24 cellular contexts compared by ENCODE assay signal in the genomic region with DNA sequence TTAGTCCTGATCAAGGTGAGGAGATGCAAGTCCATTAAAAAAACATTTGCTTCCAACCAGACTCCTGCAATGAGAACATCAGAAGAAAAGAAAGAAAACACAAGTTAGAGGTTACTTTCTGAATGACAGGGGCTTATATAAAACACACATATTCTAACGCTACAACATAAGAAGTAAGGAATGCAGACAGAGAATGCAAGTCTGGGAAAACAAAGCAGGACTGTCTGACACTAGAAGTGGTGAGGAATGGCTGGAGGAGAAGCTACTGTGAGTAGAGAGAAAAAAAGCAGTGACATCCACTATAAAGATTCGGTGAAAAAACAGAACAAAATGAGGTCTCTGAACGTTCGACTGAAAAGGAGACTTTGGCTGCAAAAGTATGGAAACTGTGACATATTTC. TPM values are rescaled to one million over a fixed set of nuclear protein-coding genes. Genes with fewer than 3 reads are reported as not detected.
DNase-seq lines count a peak whose midpoint lies in the region; ATAC-seq and TF ChIP-seq lines count a peak whose summit lies in the region.
"Had no signal": no experiment of that assay in that cellular context is flagged by ENCODE, and none has a peak within 500 bp of the region (broad histone marks: within the 10 kb centered on the region; RNA-seq: fewer than 3 reads in every experiment).

No MANE protein-coding gene starts in this region.

- no peaks in the 10 kb centered on the region for H3K9me3 Mint-ChIP-seq in activated T-cell treated with anti-CD3 and anti-CD28 coated beads, Interleukin-2, amount 50 U/mL, for 72 hours
- H3K9me3 Mint-ChIP-seq in activated naive CD8-positive, alpha-beta T cell treated with anti-CD3 and anti-CD28 coated beads for 36 hours: no peaks in the 10 kb centered on the region

- H3K27ac Mint-ChIP-seq in activated T-cell treated with anti-CD3 and anti-CD28 coated beads, Interleukin-2, amount 50 U/mL, for 72 hours: peak overlapping the region; percentile 54
- peak overlapping the region; percentile 62 for H3K27ac Mint-ChIP-seq in activated naive CD8-positive, alpha-beta T cell treated with anti-CD3 and anti-CD28 coated beads for 36 hours
- H3K27ac Mint-ChIP-seq: B cell had no signal

- H3K36me3 ChIP-seq in esophagus muscularis mucosa: peaks cover 57 to 95% (median 88%) of the 10 kb centered on the region in 4 donors
- H3K36me3 ChIP-seq in trophoblast cell (ENCODE audit: control insufficient read depth in 1 of 2, insufficient read depth in 2 of 2, low read length in 2 of 2): peaks cover 27 to 49% of the 10 kb centered on the region in 2 experiments

- H3K4me1 Mint-ChIP-seq in activated T-cell treated with anti-CD3 and anti-CD28 coated beads, Interleukin-2, amount 50 U/mL, for 72 hours (ENCODE audit: low read depth): peaks cover 5% of the 10 kb centered on the region
- peaks cover 1% of the 10 kb centered on the region for H3K4me1 Mint-ChIP-seq in activated naive CD8-positive, alpha-beta T cell treated with anti-CD3 and anti-CD28 coated beads for 36 hours
- H3K4me1 Mint-ChIP-seq: B cell had no signal

- no peaks in the 10 kb centered on the region for H3K27me3 ChIP-seq in esophagus muscularis mucosa
- H3K27me3 ChIP-seq in trophoblast cell (ENCODE audit: insufficient read depth, low read length): no peaks in the 10 kb centered on the region
- H3K27me3 ChIP-seq: sigmoid colon had no signal

- TF ChIP-seq POLR2A in esophagus muscularis mucosa (IDR thresholded peaks at IDR 0.05; ENCODE audit: low read depth): no peak

- peak overlapping the region; percentile 68 for H4K91ac ChIP-seq in trophoblast cell (ENCODE audit: low read depth, low read length)

- intact Hi-C loops in esophagus muscularis mucosa (cut with DNase I): no loop called here

- H2AFZ ChIP-seq in trophoblast cell (ENCODE audit: insufficient read depth, low read length, poor library complexity): no peak overlapping the region

- H2BK5ac ChIP-seq in trophoblast cell (ENCODE audit: low read depth, low read length, poor library complexity): peak overlapping the region; percentile 49

- no peak overlapping the region for H3K4ac ChIP-seq in trophoblast cell (ENCODE audit: low read depth, low read length)

- no peaks in the 10 kb centered on the region for H3K9me3 ChIP-seq in esophagus muscularis mucosa
- H3K9me3 ChIP-seq in trophoblast cell (ENCODE audit: insufficient read depth, low read depth, low read length): no peaks in the 10 kb centered on the region
- H3K9me3 ChIP-seq: A549, Caco-2, sigmoid colon had no signal

- H3K4me1 ChIP-seq in esophagus muscularis mucosa (no peaks in the 10 kb centered on the region), trophoblast cell (ENCODE audit: control insufficient read depth in 1 of 2, insufficient read depth in 2 of 2, low read length in 2 of 2) (peaks cover 2 to 8% of the 10 kb centered on the region in 2 experiments)
- H3K4me1 ChIP-seq: A549, Caco-2, sigmoid colon had no signal

- no peaks in the 10 kb centered on the region for H3K79me2 ChIP-seq in trophoblast cell (ENCODE audit: control insufficient read depth, insufficient read depth, low read length, poor library complexity)

- H3K27ac ChIP-seq in esophagus muscularis mucosa (replicated peaks in 1 of 4) (peak overlapping the region in 3 of 4 donors; percentile 5 to 60 (median 14)), trophoblast cell (ENCODE audit: low read depth, low read length) (peak overlapping the region; percentile 68)
- H3K27ac ChIP-seq: A549 had no signal

- no peak overlapping the region for H3K14ac ChIP-seq in trophoblast cell (ENCODE audit: low read length)

- no peak for ATAC-seq in activated T-cell treated with anti-CD3 and anti-CD28 coated beads, Interleukin-2, amount 50 U/mL, for 72 hours (replicated peaks in 1 of 2)
- no peak for ATAC-seq in GM21825 (IDR thresholded peaks at IDR 0.05; ENCODE audit: unreplicated experiment)
- ATAC-seq in HG03108 (IDR thresholded peaks at IDR 0.05; ENCODE audit: unreplicated experiment): no peak
- ATAC-seq: A549, GM12878, Right ventricle myocardium inferior had no signal

- H3K23ac ChIP-seq in trophoblast cell (ENCODE audit: low read length): no peak overlapping the region

- H3K4me2 ChIP-seq in trophoblast cell (ENCODE audit: low read length): no peak overlapping the region
- H3K4me2 ChIP-seq: A549 had no signal

- peaks cover 8% of the 10 kb centered on the region for H3K79me1 ChIP-seq in trophoblast cell (ENCODE audit: low read length)

- H3K18ac ChIP-seq in trophoblast cell (ENCODE audit: low read length): no peak overlapping the region

- peaks cover 11 to 37% of the 10 kb centered on the region in 2 donors for H3K36me3 Mint-ChIP-seq in activated T-cell treated with anti-CD3 and anti-CD28 coated beads, Interleukin-2, amount 50 U/mL, for 72 hours (ENCODE audit: insufficient read depth in 2 of 2)
- peaks cover 24% of the 10 kb centered on the region for H3K36me3 Mint-ChIP-seq in activated naive CD8-positive, alpha-beta T cell treated with anti-CD3 and anti-CD28 coated beads for 36 hours

- no peak overlapping the region for H3K4me3 Mint-ChIP-seq in activated T-cell treated with anti-CD3 and anti-CD28 coated beads, Interleukin-2, amount 50 U/mL, for 72 hours
- H3K4me3 Mint-ChIP-seq in activated naive CD8-positive, alpha-beta T cell treated with anti-CD3 and anti-CD28 coated beads for 36 hours: no peak overlapping the region
- H3K4me3 Mint-ChIP-seq: B cell had no signal

- H2BK120ac ChIP-seq in trophoblast cell (ENCODE audit: insufficient read depth, low read length, poor library complexity): no peak overlapping the region

- no peak for TF ChIP-seq CTCF in esophagus muscularis mucosa (IDR thresholded peaks at IDR 0.05)

- DNase-seq in activated T-cell treated with anti-CD3 and anti-CD28 coated beads, Interleukin-2, amount 50 U/mL, for 72 hours: no peak
- no peak for DNase-seq in activated T-cell treated with anti-CD3 and anti-CD28 coated beads, Interleukin-2, amount 50 U/mL, for 1 hour
- DNase-seq in activated naive CD8-positive, alpha-beta T cell treated with anti-CD3 and anti-CD28 coated beads for 36 hours: no peak
- DNase-seq in esophagus muscularis mucosa (ENCODE audit: extremely low spot score): no peak
- no peak for DNase-seq in trophoblast cell
- DNase-seq in DMS53 (lab: John Stamatoyannopoulos, UW): no peak
- DNase-seq: activated CD4-positive, alpha-beta T cell treated with anti-CD3 and anti-CD28 coated beads for 1 hour; activated gamma-delta T cell; aorta; Caco-2; DND-41; kidney glomerular epithelial cell; NCI-H187 treated with DMSO at 0.1 percent for 48 hours; NCI-H2227 treated with DMSO at 0.1 percent for 48 hours; NCI-H82; posterior cingulate gyrus; sigmoid colon; stimulated activated CD8-positive, alpha-beta memory T cell treated with anti-CD3 and anti-CD28 coated beads, Interleukin-4, amount 100 ng/mL, for 48 hours had no signal

- H3K27me3 Mint-ChIP-seq in activated T-cell treated with anti-CD3 and anti-CD28 coated beads, Interleukin-2, amount 50 U/mL, for 72 hours (ENCODE audit: low read depth): no peaks in the 10 kb centered on the region
- no peaks in the 10 kb centered on the region for H3K27me3 Mint-ChIP-seq in activated naive CD8-positive, alpha-beta T cell treated with anti-CD3 and anti-CD28 coated beads for 36 hours
- H3K27me3 Mint-ChIP-seq: B cell had no signal

- H4K8ac ChIP-seq in trophoblast cell (ENCODE audit: low read depth, low read length): no peak overlapping the region

- no peak overlapping the region for H3K4me3 ChIP-seq in esophagus muscularis mucosa
- H3K4me3 ChIP-seq in trophoblast cell (ENCODE audit: low read depth, low read length): no peak overlapping the region
- H3K4me3 ChIP-seq: A549, GM12878, sigmoid colon had no signal

- H2BK12ac ChIP-seq in trophoblast cell (ENCODE audit: low read length): no peak overlapping the region

- no peak overlapping the region for H3K9ac ChIP-seq in trophoblast cell (ENCODE audit: low read length)

- no peak overlapping the region for H4K12ac ChIP-seq in trophoblast cell (ENCODE audit: low read depth, low read length)

- WGBS in esophagus muscularis mucosa: 73% methylated on average over 4 of the region's 4 CpGs
- no CpG with 5 or more reads among the region's 4 CpGs for WGBS in trophoblast cell (ENCODE audit: extremely low coverage, insufficient coverage, insufficient read length)

- no peak for TF ChIP-seq EP300 in esophagus muscularis mucosa (IDR thresholded peaks at IDR 0.05)

- no peak overlapping the region for H2AK5ac ChIP-seq in trophoblast cell (ENCODE audit: low read length)

RNA-seq across cellular contexts. Expression of a gene that starts 12.3 kb away (rescaled TPM):
- total RNA-seq in activated T-cell treated with anti-CD3 and anti-CD28 coated beads, Interleukin-2, amount 50 U/mL, for 72 hours: 10 to 100 TPM; 16.7 to 20.3 TPM
- 10 to 100 TPM; 12.6 to 14.0 TPM for total RNA-seq in activated naive CD8-positive, alpha-beta T cell treated with anti-CD3 and anti-CD28 coated beads for 36 hours
- 10 to 100 TPM in 1 of 4 donors, 1 to 10 TPM in 3; 6.2 to 12.3 (median 8.2) TPM for total RNA-seq in esophagus muscularis mucosa
- 12.5 and 14.4 TPM in 2 replicates for polyA plus RNA-seq in trophoblast cell (2013)

RNA-seq across cellular contexts. Expression of a gene that starts 25.1 kb away (rescaled TPM):
- total RNA-seq in activated T-cell treated with anti-CD3 and anti-CD28 coated beads, Interleukin-2, amount 50 U/mL, for 72 hours: 100 to 1,000 TPM; 164 to 223 TPM
- 100 to 1,000 TPM; 123 to 139 TPM for total RNA-seq in activated naive CD8-positive, alpha-beta T cell treated with anti-CD3 and anti-CD28 coated beads for 36 hours
- 10 to 100 TPM; 29.9 to 45.2 (median 40.7) TPM for total RNA-seq in esophagus muscularis mucosa
- polyA plus RNA-seq in trophoblast cell (2013): 92.9 and 93.6 TPM in 2 replicates

RNA-seq across cellular contexts. Expression of a gene that starts 25.3 kb away (rescaled TPM):
- 10 to 100 TPM; 36.6 to 40.7 TPM for total RNA-seq in activated T-cell treated with anti-CD3 and anti-CD28 coated beads, Interleukin-2, amount 50 U/mL, for 72 hours
- 10 to 100 TPM; 41.7 to 44.4 TPM for total RNA-seq in activated naive CD8-positive, alpha-beta T cell treated with anti-CD3 and anti-CD28 coated beads for 36 hours
- total RNA-seq in esophagus muscularis mucosa: 10 to 100 TPM; 29.0 to 71.0 (median 48.3) TPM
- polyA plus RNA-seq in trophoblast cell (2013): 24.1 and 24.8 TPM in 2 replicates

RNA-seq across cellular contexts. Expression of a gene that starts 42.5 kb away (rescaled TPM):
- total RNA-seq in activated T-cell treated with anti-CD3 and anti-CD28 coated beads, Interleukin-2, amount 50 U/mL, for 72 hours: 10 to 100 TPM; 42.0 to 45.0 TPM
- total RNA-seq in activated naive CD8-positive, alpha-beta T cell treated with anti-CD3 and anti-CD28 coated beads for 36 hours: 10 to 100 TPM; 57.6 to 64.1 TPM
- total RNA-seq in esophagus muscularis mucosa: 10 to 100 TPM; 10.4 to 22.7 (median 15.9) TPM
- polyA plus RNA-seq in trophoblast cell (2013): 45.9 and 49.0 TPM in 2 replicates

RNA-seq across cellular contexts. Expression of a gene that starts 43.0 kb away (rescaled TPM):
- total RNA-seq in activated T-cell treated with anti-CD3 and anti-CD28 coated beads, Interleukin-2, amount 50 U/mL, for 72 hours: 10 to 100 TPM; 37.9 to 43.0 TPM
- total RNA-seq in activated naive CD8-positive, alpha-beta T cell treated with anti-CD3 and anti-CD28 coated beads for 36 hours: 10 to 100 TPM; 41.1 to 41.6 TPM
- total RNA-seq in esophagus muscularis mucosa: 10 to 100 TPM; 23.7 to 35.3 (median 31.6) TPM
- 17.9 and 19.0 TPM in 2 replicates for polyA plus RNA-seq in trophoblast cell (2013)
